ENCODE assay signal across 32 cellular contexts in genomic region chr4:169044723-169045447, GRCh38.
"Had no signal": no experiment of that assay in that cellular context is flagged by ENCODE, and none has a peak within 500 bp of the region (broad histone marks: within the 10 kb centered on the region; RNA-seq: fewer than 3 reads in every experiment).

No MANE protein-coding gene starts in this region.

- H3K27me3 ChIP-seq: brain microvascular endothelial cell, esophagus squamous epithelium, gastroesophageal sphincter had no signal

- H3K4me3 ChIP-seq: esophagus squamous epithelium, gastroesophageal sphincter had no signal

- H3K27ac Mint-ChIP-seq: activated B cell treated with CpG ODN at 0.5 μM for 24 hours; activated CD8-positive, alpha-beta T cell treated with anti-CD3 and anti-CD28 coated beads for 36 hours; activated naive CD8-positive, alpha-beta T cell; activated T-helper 17 cell treated with anti-CD3 and anti-CD28 coated beads, Interleukin-2, amount 50 U/mL, for 72 hours; T-cell; T-helper 17 cell; T-helper 2 cell treated with Interferon-gamma antibody and Interleukin-4, amounts not matched to agents 5 μg/mL and 100 μg/mL, for 36 hours had no signal

- H3K4me1 ChIP-seq: esophagus squamous epithelium, gastroesophageal sphincter had no signal

- H3K36me3 Mint-ChIP-seq: activated naive CD8-positive, alpha-beta T cell; T-cell had no signal

- H3K4me3 Mint-ChIP-seq: activated B cell treated with CpG ODN at 0.5 μM for 24 hours; activated CD8-positive, alpha-beta T cell treated with anti-CD3 and anti-CD28 coated beads for 36 hours; activated naive CD8-positive, alpha-beta T cell; activated T-cell treated with anti-CD3 and anti-CD28 coated beads, Interleukin-2, amount 50 U/mL, for 4 hours; activated T-helper 17 cell treated with anti-CD3 and anti-CD28 coated beads, Interleukin-2, amount 50 U/mL, for 72 hours; effector memory CD8-positive, alpha-beta T cell; T-cell; T-helper 17 cell; T-helper 2 cell treated with Interferon-gamma antibody and Interleukin-4, amounts not matched to agents 5 μg/mL and 100 μg/mL, for 36 hours had no signal

- DNase-seq: activated B cell treated with CpG ODN at 0.5 μM for 24 hours; activated CD4-positive, alpha-beta T cell treated with anti-CD3 and anti-CD28 coated beads for 48 hours; activated CD4-positive, alpha-beta T cell treated with anti-CD3 and anti-CD28 coated beads, Interleukin-2, amount 50 U/mL, for 1 hour; activated CD4-positive, alpha-beta T cell treated with anti-CD3 and anti-CD28 coated beads, Interleukin-2, amount 50 U/mL, for 48 hours; activated CD8-positive, alpha-beta memory T cell treated with anti-CD3 and anti-CD28 coated beads for 24 hours; activated CD8-positive, alpha-beta T cell treated with anti-CD3 and anti-CD28 coated beads for 36 hours; activated effector memory CD4-positive, alpha-beta T cell treated with Interleukin-2 at 50 U/mL for 16 hours; activated gamma-delta T cell treated with Interleukin-2 at 50 U/mL for 16 hours; activated naive CD4-positive, alpha-beta T cell treated with anti-CD3 and anti-CD28 coated beads, Interleukin-2, amount 50 U/mL, for 16 hours; activated naive CD4-positive, alpha-beta T cell treated with Interleukin-2 at 50 U/mL for 16 hours; activated T-cell treated with anti-CD3 and anti-CD28 coated beads, Interleukin-2, amount 50 U/mL, for 4 hours; amniotic stem cell; anterior cingulate cortex; brain microvascular endothelial cell; caudate nucleus; cortex of kidney; dermis blood vessel endothelial cell; effector CD4-positive, alpha-beta T cell; effector memory CD8-positive, alpha-beta T cell; esophagus squamous epithelium; foreskin melanocyte; SW 1271; T-cell; T-helper 17 cell; T1000; WERI-Rb-1 had no signal

- H3K9me3 Mint-ChIP-seq: activated B cell treated with CpG ODN at 0.5 μM for 24 hours; activated CD8-positive, alpha-beta T cell treated with anti-CD3 and anti-CD28 coated beads for 36 hours; activated T-cell treated with anti-CD3 and anti-CD28 coated beads, Interleukin-2, amount 50 U/mL, for 4 hours; activated T-helper 17 cell treated with anti-CD3 and anti-CD28 coated beads, Interleukin-2, amount 50 U/mL, for 72 hours; effector memory CD8-positive, alpha-beta T cell; T-cell; T-helper 2 cell treated with Interferon-gamma antibody and Interleukin-4, amounts not matched to agents 5 μg/mL and 100 μg/mL, for 36 hours had no signal

- H3K4me1 Mint-ChIP-seq: activated B cell treated with CpG ODN at 0.5 μM for 24 hours; activated T-helper 17 cell treated with anti-CD3 and anti-CD28 coated beads, Interleukin-2, amount 50 U/mL, for 72 hours; T-cell; T-helper 17 cell had no signal

- H3K36me3 ChIP-seq: brain microvascular endothelial cell, esophagus squamous epithelium, gastroesophageal sphincter, WERI-Rb-1 had no signal

- H3K27me3 Mint-ChIP-seq: activated B cell treated with CpG ODN at 0.5 μM for 24 hours; activated CD8-positive, alpha-beta T cell treated with anti-CD3 and anti-CD28 coated beads for 36 hours; activated naive CD8-positive, alpha-beta T cell had no signal

- H3K27ac ChIP-seq: brain microvascular endothelial cell, epithelial cell of prostate, esophagus squamous epithelium, gastroesophageal sphincter, WERI-Rb-1 had no signal

- ATAC-seq: activated CD4-positive, CD25-positive, alpha-beta regulatory T cell treated with anti-CD3 and anti-CD28 coated beads, Interleukin-2, amount 50 U/mL, for 24 hours; activated CD8-positive, alpha-beta T cell treated with anti-CD3 and anti-CD28 coated beads for 36 hours; activated T-cell treated with anti-CD3 and anti-CD28 coated beads, Interleukin-2, amount 50 U/mL, for 4 hours; activated T-helper 17 cell treated with anti-CD3 and anti-CD28 coated beads, Interleukin-2, amount 50 U/mL, for 72 hours; effector memory CD8-positive, alpha-beta T cell; gastroesophageal sphincter; T-cell; T-helper 17 cell had no signal

- H3K9me3 ChIP-seq: esophagus squamous epithelium, gastroesophageal sphincter had no signal
